Comparison of ENCODE assay signal across 8 cellular contexts in the genomic region with DNA sequence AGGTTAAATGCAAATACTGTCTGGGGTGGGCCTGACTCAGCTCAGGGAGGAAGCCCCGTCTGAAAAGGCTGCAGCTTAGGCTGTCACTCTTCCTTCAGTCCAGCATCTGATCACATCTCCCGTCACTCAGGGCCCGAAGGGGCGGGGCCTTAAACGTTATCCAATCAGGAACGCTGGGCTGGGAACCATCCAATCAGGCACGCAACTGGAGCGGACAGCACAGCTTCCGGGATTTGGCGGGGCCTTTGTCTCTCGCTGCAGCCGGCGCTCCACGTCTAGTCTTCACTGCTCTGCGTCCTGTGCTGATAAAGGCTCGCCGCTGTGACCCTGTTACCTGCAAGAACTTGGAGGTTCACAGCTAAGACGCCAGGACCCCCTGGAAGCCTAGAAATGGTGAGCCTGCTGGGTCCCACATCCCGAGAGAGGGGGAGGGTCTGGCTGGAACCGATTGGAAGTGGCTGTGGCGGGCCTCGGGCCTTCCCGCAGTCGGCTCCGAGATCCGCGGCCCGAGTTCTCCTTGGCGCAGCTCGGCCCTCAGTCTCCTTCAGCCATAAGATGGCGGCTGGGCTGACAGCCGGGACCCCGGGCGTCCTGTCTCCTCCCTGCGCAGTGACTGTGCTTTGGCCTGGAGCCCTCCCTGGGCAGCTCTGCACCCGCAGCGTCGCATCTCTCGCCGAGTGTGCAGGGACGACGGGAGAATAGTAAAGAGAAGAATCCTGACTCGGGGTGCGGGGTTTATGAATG.
DNase-seq lines count a peak whose midpoint lies in the region; ATAC-seq lines count a peak whose summit lies in the region.

A gene (plus strand): TSS at position 248 of the 744 bp plus-strand sequence. CDS start 143 bp downstream, at position 391.

- peak; percentile 99 for ATAC-seq in GM19023 (IDR thresholded peaks at IDR 0.05; ENCODE audit: unreplicated experiment)
- ATAC-seq in HG03280 (IDR thresholded peaks at IDR 0.05; ENCODE audit: unreplicated experiment) = peak; percentile 100
- peak; percentile 96 for ATAC-seq in central memory CD8-positive, alpha-beta T cell (replicated peaks; ENCODE audit: extremely low read depth, poor library complexity, severe bottlenecking)

- H3K27me3 Mint-ChIP-seq in central memory CD8-positive, alpha-beta T cell = no peaks in the 10 kb centered on the region

- H3K4me3 Mint-ChIP-seq in central memory CD8-positive, alpha-beta T cell = peak within 1 kb of the TSS; percentile 95

- H3K27ac Mint-ChIP-seq in central memory CD8-positive, alpha-beta T cell (ENCODE audit: low read depth) = peak within 1 kb of the TSS; percentile 97

- H3K9me3 Mint-ChIP-seq in central memory CD8-positive, alpha-beta T cell = no peaks in the 10 kb centered on the region

- peaks cover 11% of the 10 kb centered on the region for H3K36me3 Mint-ChIP-seq in central memory CD8-positive, alpha-beta T cell (ENCODE audit: insufficient read depth)

- peak; percentile 94 for DNase-seq in AG08396 (ENCODE audit: low spot score)
- peak; percentile 96 for DNase-seq in NCI-H345 treated with DMSO at 0.1 percent for 48 hours (lab: John Stamatoyannopoulos, UW; ENCODE audit: unreplicated experiment)
- DNase-seq in activated CD4-positive, CD25-positive, alpha-beta regulatory T cell (lab: John Stamatoyannopoulos, UW) = peak; percentile 84 to 93 (median 90)
- DNase-seq in central memory CD8-positive, alpha-beta T cell (ENCODE audit: low spot score in 2 of 2) = peak; percentile 91 to 94
- DNase-seq in iris pigment epithelial cell (ENCODE audit: low read depth) = peak; percentile 95
- peak; percentile 89 to 96 for DNase-seq in stimulated activated CD4-positive, alpha-beta T cell treated with anti-CD3 and anti-CD28 coated beads, Interleukin-12 subunit alpha, Interleukin-12 subunit beta, amount 100 ng/mL, for 24 hours (ENCODE audit: low read depth in 2 of 2)

- H3K4me1 Mint-ChIP-seq in central memory CD8-positive, alpha-beta T cell = peaks cover 37% of the 10 kb centered on the region

Comparison
In these comparisons a context has a peak if more than half of its experiments do, and no peak if none do; other contexts are left out.
1. Peak in every context shown above with its lines: DNase-seq and ATAC-seq.